Comparison of ENCODE assay signal across 5 cellular contexts in the genomic region with DNA sequence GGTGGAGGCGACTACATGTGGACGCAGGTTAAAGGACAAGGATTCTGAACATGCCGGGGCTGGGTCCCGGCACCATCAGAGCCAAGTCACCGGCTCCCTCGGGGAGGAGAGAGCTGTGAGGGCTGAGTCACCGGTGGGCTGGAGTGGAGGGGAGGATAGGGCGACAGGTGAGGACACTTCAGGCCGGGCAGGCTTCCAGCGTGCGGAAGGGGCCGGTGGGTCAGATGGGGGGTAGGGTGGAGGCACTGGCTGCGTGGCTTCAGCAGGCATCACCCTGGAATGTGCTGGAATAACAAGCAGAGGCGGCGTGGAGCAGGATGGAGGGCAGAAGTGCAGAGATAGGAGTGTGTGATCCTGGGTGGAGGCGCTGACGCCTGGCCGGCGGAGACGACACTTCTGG.
DNase-seq lines count a peak whose midpoint lies in the region; ATAC-seq and TF ChIP-seq lines count a peak whose summit lies in the region.
"Not testable (repeated sequence)": the region's sequence is repeated elsewhere in the genome, so short reads cannot be mapped to it uniquely, and the experiment has no call there.

No MANE protein-coding gene starts in this region.

- POLR2A ChIA-PET in IMR-90 (lab: Charles Lee; ENCODE audit: unreplicated experiment): not testable (repeated sequence)

- not testable (repeated sequence) for BruUV-seq in IMR-90 (replicated peaks; lab: Mats Ljungman, UMichigan)

- not testable (repeated sequence) for H3K56ac ChIP-seq in IMR-90 (ENCODE audit: extremely low read depth, insufficient read depth, low read length)

- H3K9me1 ChIP-seq in IMR-90 (ENCODE audit: insufficient read depth, low read length): not testable (repeated sequence)

- not testable (repeated sequence) for H3K36me3 ChIP-seq in IMR-90 (ENCODE audit: control insufficient read depth, insufficient read depth, low read length); RWPE2 (ENCODE audit: low read depth); left lung

- H3K27me3 ChIP-seq in IMR-90 (ENCODE audit: control insufficient read depth, insufficient read depth, low read length); RWPE2 (ENCODE audit: insufficient read depth, poor library complexity, severe bottlenecking); left lung: not testable (repeated sequence)

- H3K23ac ChIP-seq in IMR-90 (ENCODE audit: low read depth, low read length): not testable (repeated sequence)

- not testable (repeated sequence) for H2BK15ac ChIP-seq in IMR-90 (ENCODE audit: low read depth, low read length)

- not testable (repeated sequence) for TF ChIP-seq RAD21 in IMR-90 (IDR thresholded peaks at IDR 0.05; ENCODE audit: low read length)

- not testable (repeated sequence) for H2AFZ ChIP-seq in IMR-90 (replicated peaks; ENCODE audit: low read length, poor library complexity)

- H3K4me1 ChIP-seq in IMR-90 (ENCODE audit: control insufficient read depth, insufficient read depth, low read length); RWPE2 (ENCODE audit: insufficient read depth, poor library complexity, severe bottlenecking); left lung: not testable (repeated sequence)

- no CpG with 5 or more reads among the region's 20 CpGs for WGBS in IMR-90 (ENCODE audit: extremely low coverage in 2 of 2, insufficient read length in 1 of 2), 2 experiments

- peak; percentile 68 for ATAC-seq in IMR-90 (ENCODE audit: low read depth)
- ATAC-seq in RWPE2 (ENCODE audit: low read depth): peak; percentile 70
- ATAC-seq in esophagus mucosa: peak; percentile 35
- peak; percentile 69 for ATAC-seq in left lung
- peak; percentile 16 for ATAC-seq in sciatic nerve

- in situ Hi-C loops in IMR-90 (cut with MboI; ENCODE audit: low sequenced_read_pairs): not testable (repeated sequence)

- H2BK20ac ChIP-seq in IMR-90 (ENCODE audit: low read depth, low read length): not testable (repeated sequence)

- H3K79me1 ChIP-seq in IMR-90 (ENCODE audit: low read depth in 1 of 2, low read length in 2 of 2): not testable (repeated sequence)

- H2AK9ac ChIP-seq in IMR-90 (replicated peaks; ENCODE audit: low read depth, low read length, poor library complexity): not testable (repeated sequence)

- dilution Hi-C loops in IMR-90 (cut with HindIII; ENCODE audit: low sequenced_read_pairs, unreplicated experiment): not testable (repeated sequence)

- TF ChIP-seq CTCF in IMR-90 (conservative IDR thresholded peaks at IDR 0.05; ENCODE audit: low read depth, low read length); RWPE2 (IDR thresholded peaks at IDR 0.05; ENCODE audit: poor library complexity, severe bottlenecking); left lung (IDR thresholded peaks at IDR 0.05): not testable (repeated sequence)

- H4K5ac ChIP-seq in IMR-90 (ENCODE audit: low read depth, low read length): not testable (repeated sequence)

- H3K4me2 ChIP-seq in IMR-90 (ENCODE audit: low read depth, low read length): not testable (repeated sequence)

- not testable (repeated sequence) for TF ChIP-seq POLR2A in IMR-90 (IDR thresholded peaks at IDR 0.05; ENCODE audit: low read depth, low read length)

- H3K9me3 ChIP-seq in IMR-90 (ENCODE audit: control insufficient read depth, insufficient read depth, low read length); RWPE2 (ENCODE audit: severe bottlenecking); left lung: not testable (repeated sequence)

- not testable (repeated sequence) for H3K4me3 ChIP-seq in IMR-90 (ENCODE audit: insufficient read depth, low read depth, low read length); RWPE2 (ENCODE audit: severe bottlenecking); left lung

- not testable (repeated sequence) for H4K20me1 ChIP-seq in IMR-90 (ENCODE audit: insufficient read depth, low read length)

- not testable (repeated sequence) for H3K18ac ChIP-seq in IMR-90 (ENCODE audit: low read depth, low read length)

- intact Hi-C loops in IMR-90 (cut with micrococcal nuclease); left lung (cut with DNase I); sciatic nerve (cut with DNase I): not testable (repeated sequence)

- H3K9ac ChIP-seq in IMR-90 (ENCODE audit: low read depth, low read length): not testable (repeated sequence)

- CTCF ChIA-PET in IMR-90 (lab: Yijun Ruan, JAX): not testable (repeated sequence)

- not testable (repeated sequence) for H2BK120ac ChIP-seq in IMR-90 (ENCODE audit: low read depth, low read length)

- H3K27ac ChIP-seq in IMR-90 (ENCODE audit: insufficient read depth, low read length); RWPE2 (ENCODE audit: poor library complexity, severe bottlenecking); left lung: not testable (repeated sequence)

- not testable (repeated sequence) for H2BK5ac ChIP-seq in IMR-90 (ENCODE audit: low read depth, low read length, poor library complexity, severe bottlenecking)

- DNase-seq in IMR-90; RWPE2 (ENCODE audit: low spot score); left lung; sciatic nerve (ENCODE audit: low spot score): not testable (repeated sequence)

- not testable (repeated sequence) for H2AK5ac ChIP-seq in IMR-90 (ENCODE audit: low read depth, low read length)

- not testable (repeated sequence) for H4K91ac ChIP-seq in IMR-90 (ENCODE audit: insufficient read depth, low read depth, low read length)

- not testable (repeated sequence) for H4K8ac ChIP-seq in IMR-90 (ENCODE audit: low read depth in 2 of 2, low read length in 2 of 2)

- H3K14ac ChIP-seq in IMR-90 (replicated peaks; ENCODE audit: low read depth, low read length): not testable (repeated sequence)

- H3K4ac ChIP-seq in IMR-90 (ENCODE audit: low read depth, low read length): not testable (repeated sequence)

Comparison
In these comparisons a context has a peak if more than half of its experiments do, and no peak if none do; other contexts are left out.
1. ATAC-seq: peak in every context shown above with its lines; median percentile 70 in RWPE2; 69 in left lung; 68 in IMR-90; 35 in esophagus mucosa; 16 in sciatic nerve.